9 cellular contexts compared by ENCODE assay signal in genomic region chr10:110069502-110069982, GRCh38.
DNase-seq lines count a peak whose midpoint lies in the region; TF ChIP-seq lines count a peak whose summit lies in the region.
"Had no signal": no experiment of that assay in that cellular context is flagged by ENCODE, and none has a peak within 500 bp of the region (broad histone marks: within the 10 kb centered on the region; RNA-seq: fewer than 3 reads in every experiment).

No MANE protein-coding gene starts in this region.

- POLR2A ChIA-PET in HEK293 (lab: Yijun Ruan, JAX), result interaction anchor here (0.6 kb wide), 1 partner anchor 426 kb away, joined by 4 read pairs; no protein-coding TSS in a partner anchor

- no peak for TF ChIP-seq EP300 in suprapubic skin (IDR thresholded peaks at IDR 0.05)

- H3K9me3 ChIP-seq in HEK293 (ENCODE audit: control insufficient read depth, insufficient read depth, low read depth, low read length) (no peaks in the 10 kb centered on the region), suprapubic skin (no peaks in the 10 kb centered on the region)

- DNase-seq in DMS 273 (lab: John Stamatoyannopoulos, UW; ENCODE audit: unreplicated experiment), result peak; percentile 7
- DNase-seq in DMS 273 treated with DMSO at 0.1 percent for 48 hours (lab: John Stamatoyannopoulos, UW), result no peak
- peak; percentile 42 for DNase-seq in MV-4-11 (lab: John Stamatoyannopoulos, UW)
- DNase-seq in dorsolateral prefrontal cortex, result no peak
- no peak for DNase-seq in suprapubic skin (ENCODE audit: low spot score in 2 of 2)
- no peak for DNase-seq in UCSD-AML1 (lab: John Stamatoyannopoulos, UW; ENCODE audit: unreplicated experiment)
- DNase-seq in dedifferentiated amniotic fluid mesenchymal stem cell (ENCODE audit: extremely low spot score), result no peak

- intact Hi-C loops in dorsolateral prefrontal cortex (cut with DNase I), result no loop called here

- TF ChIP-seq POLR2A in suprapubic skin (IDR thresholded peaks at IDR 0.05), result no peak

- H3K27ac ChIP-seq in HEK293 (ENCODE audit: extremely low read depth, low read depth, low read length), result no peak overlapping the region
- H3K27ac ChIP-seq in dorsolateral prefrontal cortex, result peak overlapping the region in 31 of 59 donors; percentile 1 to 69 (median 20)
- peak overlapping the region; percentile 33 for H3K27ac ChIP-seq in suprapubic skin
- H3K27ac ChIP-seq: 22Rv1 had no signal

- 55% methylated on average over 1 of the region's 1 CpG for WGBS in suprapubic skin

- H3K4me3 ChIP-seq in HEK293 (ENCODE audit: low read depth, low read length) (no peak overlapping the region), dorsolateral prefrontal cortex (peak overlapping the region in 2 of 59 donors; percentile 0 to 9), suprapubic skin (no peak overlapping the region)

- peaks cover 35% of the 10 kb centered on the region for H3K4me1 ChIP-seq in HEK293 (ENCODE audit: control insufficient read depth, insufficient read depth, low read length)
- peaks cover 48% of the 10 kb centered on the region for H3K4me1 ChIP-seq in suprapubic skin

- H3K27me3 ChIP-seq in dorsolateral prefrontal cortex (no peaks in the 10 kb centered on the region), suprapubic skin (no peaks in the 10 kb centered on the region)

- CTCF ChIA-PET in HEK293 (lab: Yijun Ruan, JAX), result interaction anchor here (0.7 kb wide), 1 partner anchor 52 kb away, joined by 3 read pairs; no protein-coding TSS in a partner anchor

- TF ChIP-seq CTCF in HEK293 (tag by site-specific recombination; IDR thresholded peaks at IDR 0.05) (no peak), dorsolateral prefrontal cortex (IDR thresholded peaks at IDR 0.05 in 54 of 56, conservative IDR thresholded peaks at IDR 0.05 in 2 of 56; ENCODE audit: low read depth in 1 of 56, partially characterized antibody in 56 of 56) (no peak), suprapubic skin (IDR thresholded peaks at IDR 0.05) (no peak)

- no peaks in the 10 kb centered on the region for H3K36me3 ChIP-seq in HEK293 (ENCODE audit: control insufficient read depth in 2 of 2, insufficient read depth in 1 of 2, low read length in 2 of 2)
- no peaks in the 10 kb centered on the region for H3K36me3 ChIP-seq in suprapubic skin

TF ChIP-seq in HEK293, 187 proteins besides CTCF, POLR2A, EP300 and RAD21 (continues in another document):
- TF ChIP-seq, protein P1, sequence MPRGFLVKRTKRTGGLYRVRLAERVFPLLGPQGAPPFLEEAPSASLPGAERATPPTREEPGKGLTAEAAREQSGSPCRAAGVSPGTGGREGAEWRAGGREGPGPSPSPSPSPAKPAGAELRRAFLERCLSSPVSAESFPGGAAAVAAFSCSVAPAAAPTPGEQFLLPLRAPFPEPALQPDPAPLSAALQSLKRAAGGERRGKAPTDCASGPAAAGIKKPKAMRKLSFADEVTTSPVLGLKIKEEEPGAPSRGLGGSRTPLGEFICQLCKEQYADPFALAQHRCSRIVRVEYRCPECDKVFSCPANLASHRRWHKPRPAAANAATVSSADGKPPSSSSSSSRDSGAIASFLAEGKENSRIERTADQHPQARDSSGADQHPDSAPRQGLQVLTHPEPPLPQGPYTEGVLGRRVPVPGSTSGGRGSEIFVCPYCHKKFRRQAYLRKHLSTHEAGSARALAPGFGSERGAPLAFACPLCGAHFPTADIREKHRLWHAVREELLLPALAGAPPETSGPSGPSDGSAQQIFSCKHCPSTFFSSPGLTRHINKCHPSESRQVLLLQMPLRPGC (tag by site-specific recombination; IDR thresholded peaks at IDR 0.05), result peak; percentile 94
- TF ChIP-seq ZNF140 (tag by site-specific recombination; IDR thresholded peaks at IDR 0.05) (no peak), BCL11B (tag by site-specific recombination; IDR thresholded peaks at IDR 0.05; ENCODE audit: low read depth) (no peak), GLIS1 (tag by site-specific recombination; IDR thresholded peaks at IDR 0.05) (no peak), ZSCAN30 (tag by site-specific recombination; IDR thresholded peaks at IDR 0.05) (no peak), GLIS2 (tag by site-specific recombination; IDR thresholded peaks at IDR 0.05) (no peak), ZNF785 (tag by site-specific recombination; IDR thresholded peaks at IDR 0.05) (no peak), OSR2 (tag by site-specific recombination; IDR thresholded peaks at IDR 0.05) (peak; percentile 95), ZNF146 (tag by site-specific recombination; IDR thresholded peaks at IDR 0.05) (no peak), ZNF223 (tag by site-specific recombination; IDR thresholded peaks at IDR 0.05) (no peak), ZNF426 (tag by site-specific recombination; IDR thresholded peaks at IDR 0.05) (no peak), ZNF350 (tag by site-specific recombination; IDR thresholded peaks at IDR 0.05) (no peak), ZNF248 (tag by site-specific recombination; IDR thresholded peaks at IDR 0.05) (no peak), ZNF610 (tag by site-specific recombination; IDR thresholded peaks at IDR 0.05; ENCODE audit: borderline replicate concordance) (no peak), SCRT2 (tag by site-specific recombination; IDR thresholded peaks at IDR 0.05) (no peak), ZNF777 (tag by site-specific recombination; IDR thresholded peaks at IDR 0.05; ENCODE audit: borderline replicate concordance) (no peak), ZNF501 (tag by site-specific recombination; IDR thresholded peaks at IDR 0.05) (peak; percentile 62; the same call in 1 of the 2 replicates), ZNF623 (tag by site-specific recombination; IDR thresholded peaks at IDR 0.05) (no peak), ZBTB17 (tag by site-specific recombination; IDR thresholded peaks at IDR 0.05) (peak; percentile 73), ZNF747 (tag by site-specific recombination; IDR thresholded peaks at IDR 0.05) (no peak), ZFP69B (tag by site-specific recombination; IDR thresholded peaks at IDR 0.05) (no peak), YY2 (tag by site-specific recombination; IDR thresholded peaks at IDR 0.05) (no peak)
- TF ChIP-seq, protein P2, sequence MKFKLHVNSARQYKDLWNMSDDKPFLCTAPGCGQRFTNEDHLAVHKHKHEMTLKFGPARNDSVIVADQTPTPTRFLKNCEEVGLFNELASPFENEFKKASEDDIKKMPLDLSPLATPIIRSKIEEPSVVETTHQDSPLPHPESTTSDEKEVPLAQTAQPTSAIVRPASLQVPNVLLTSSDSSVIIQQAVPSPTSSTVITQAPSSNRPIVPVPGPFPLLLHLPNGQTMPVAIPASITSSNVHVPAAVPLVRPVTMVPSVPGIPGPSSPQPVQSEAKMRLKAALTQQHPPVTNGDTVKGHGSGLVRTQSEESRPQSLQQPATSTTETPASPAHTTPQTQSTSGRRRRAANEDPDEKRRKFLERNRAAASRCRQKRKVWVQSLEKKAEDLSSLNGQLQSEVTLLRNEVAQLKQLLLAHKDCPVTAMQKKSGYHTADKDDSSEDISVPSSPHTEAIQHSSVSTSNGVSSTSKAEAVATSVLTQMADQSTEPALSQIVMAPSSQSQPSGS (tag by site-specific recombination; IDR thresholded peaks at IDR 0.05; ENCODE audit: low read depth), result no peak
- TF ChIP-seq, protein P3, sequence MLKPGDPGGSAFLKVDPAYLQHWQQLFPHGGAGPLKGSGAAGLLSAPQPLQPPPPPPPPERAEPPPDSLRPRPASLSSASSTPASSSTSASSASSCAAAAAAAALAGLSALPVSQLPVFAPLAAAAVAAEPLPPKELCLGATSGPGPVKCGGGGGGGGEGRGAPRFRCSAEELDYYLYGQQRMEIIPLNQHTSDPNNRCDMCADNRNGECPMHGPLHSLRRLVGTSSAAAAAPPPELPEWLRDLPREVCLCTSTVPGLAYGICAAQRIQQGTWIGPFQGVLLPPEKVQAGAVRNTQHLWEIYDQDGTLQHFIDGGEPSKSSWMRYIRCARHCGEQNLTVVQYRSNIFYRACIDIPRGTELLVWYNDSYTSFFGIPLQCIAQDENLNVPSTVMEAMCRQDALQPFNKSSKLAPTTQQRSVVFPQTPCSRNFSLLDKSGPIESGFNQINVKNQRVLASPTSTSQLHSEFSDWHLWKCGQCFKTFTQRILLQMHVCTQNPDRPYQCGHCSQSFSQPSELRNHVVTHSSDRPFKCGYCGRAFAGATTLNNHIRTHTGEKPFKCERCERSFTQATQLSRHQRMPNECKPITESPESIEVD (tag by site-specific recombination; IDR thresholded peaks at IDR 0.05), result peak; percentile 99
- TF ChIP-seq, protein P4, sequence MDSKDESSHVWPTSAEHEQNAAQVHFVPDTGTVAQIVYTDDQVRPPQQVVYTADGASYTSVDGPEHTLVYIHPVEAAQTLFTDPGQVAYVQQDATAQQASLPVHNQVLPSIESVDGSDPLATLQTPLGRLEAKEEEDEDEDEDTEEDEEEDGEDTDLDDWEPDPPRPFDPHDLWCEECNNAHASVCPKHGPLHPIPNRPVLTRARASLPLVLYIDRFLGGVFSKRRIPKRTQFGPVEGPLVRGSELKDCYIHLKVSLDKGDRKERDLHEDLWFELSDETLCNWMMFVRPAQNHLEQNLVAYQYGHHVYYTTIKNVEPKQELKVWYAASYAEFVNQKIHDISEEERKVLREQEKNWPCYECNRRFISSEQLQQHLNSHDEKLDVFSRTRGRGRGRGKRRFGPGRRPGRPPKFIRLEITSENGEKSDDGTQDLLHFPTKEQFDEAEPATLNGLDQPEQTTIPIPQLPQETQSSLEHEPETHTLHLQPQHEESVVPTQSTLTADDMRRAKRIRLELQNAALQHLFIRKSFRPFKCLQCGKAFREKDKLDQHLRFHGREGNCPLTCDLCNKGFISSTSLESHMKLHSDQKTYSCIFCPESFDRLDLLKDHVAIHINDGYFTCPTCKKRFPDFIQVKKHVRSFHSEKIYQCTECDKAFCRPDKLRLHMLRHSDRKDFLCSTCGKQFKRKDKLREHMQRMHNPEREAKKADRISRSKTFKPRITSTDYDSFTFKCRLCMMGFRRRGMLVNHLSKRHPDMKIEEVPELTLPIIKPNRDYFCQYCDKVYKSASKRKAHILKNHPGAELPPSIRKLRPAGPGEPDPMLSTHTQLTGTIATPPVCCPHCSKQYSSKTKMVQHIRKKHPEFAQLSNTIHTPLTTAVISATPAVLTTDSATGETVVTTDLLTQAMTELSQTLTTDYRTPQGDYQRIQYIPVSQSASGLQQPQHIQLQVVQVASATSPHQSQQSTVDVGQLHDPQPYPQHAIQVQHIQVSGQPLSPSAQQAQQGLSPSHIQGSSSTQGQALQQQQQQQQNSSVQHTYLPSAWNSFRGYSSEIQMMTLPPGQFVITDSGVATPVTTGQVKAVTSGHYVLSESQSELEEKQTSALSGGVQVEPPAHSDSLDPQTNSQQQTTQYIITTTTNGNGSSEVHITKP (tag by site-specific recombination; IDR thresholded peaks at IDR 0.05), result no peak

Comparison
In these comparisons a context has a peak if more than half of its experiments do, and no peak if none do; other contexts are left out.
1. DNase-seq: peak in DMS 273 (single experiment) and MV-4-11 (single experiment); none in DMS 273 treated with DMSO at 0.1 percent for 48 hours (single experiment), dorsolateral prefrontal cortex (0 of 10), suprapubic skin (0 of 2), UCSD-AML1 (single experiment) and dedifferentiated amniotic fluid mesenchymal stem cell (single experiment).